ENCODE assay signal across 21 cellular contexts in genomic region chr9:86925686-86926085, GRCh38. TPM values are rescaled to one million over a fixed set of nuclear protein-coding genes. Genes with fewer than 3 reads are reported as not detected.
DNase-seq lines count a peak whose midpoint lies in the region; TF ChIP-seq lines count a peak whose summit lies in the region.
"Had no signal": no experiment of that assay in that cellular context is flagged by ENCODE, and none has a peak within 500 bp of the region (broad histone marks: within the 10 kb centered on the region; RNA-seq: fewer than 3 reads in every experiment).

No MANE protein-coding gene starts in this region.

- DNase-seq in AG08396 (ENCODE audit: low spot score) (peak; percentile 8), HS-27A (ENCODE audit: low read depth) (peak; percentile 51), dedifferentiated amniotic fluid mesenchymal stem cell (ENCODE audit: extremely low spot score) (peak; percentile 85), mesothelial cell of epicardium (ENCODE audit: low spot score in 2 of 2, unreplicated experiment in 2 of 2) (no peak), mammary epithelial cell (no peak), NCI-H1092 (lab: John Stamatoyannopoulos, UW) (no peak), Karpas-422 (no peak)
- no peak for DNase-seq in activated CD4-positive, CD25-positive, alpha-beta regulatory T cell treated with anti-CD3 and anti-CD28 coated beads, Interleukin-2, amount 50 U/mL, for 72 hours
- DNase-seq: ACHN; activated CD4-positive, alpha-beta T cell treated with anti-CD3 and anti-CD28 coated beads, Interleukin-2, amount 50 U/mL, for 4 hours; effector CD8-positive, alpha-beta T cell; naive thymus-derived CD8-positive, alpha-beta T cell; NCI-H1417; NCI-H748 treated with DMSO at 0.1 percent for 48 hours; posterior cingulate gyrus; Right ventricle myocardium superior; stimulated activated CD4-positive, alpha-beta T cell treated with anti-CD3 and anti-CD28 coated beads, Interleukin-4, amount 100 ng/mL, for 24 hours; upper lobe of right lung had no signal

- peaks cover 3% of the 10 kb centered on the region for H3K36me3 Mint-ChIP-seq in mesothelial cell of epicardium
- H3K36me3 Mint-ChIP-seq: naive thymus-derived CD8-positive, alpha-beta T cell had no signal

- BruUV-seq in mammary epithelial cell (replicated peaks; lab: Mats Ljungman, UMichigan) = no TSS peak

- H3K9ac ChIP-seq in mammary epithelial cell (ENCODE audit: insufficient read depth, low read length) (no peak overlapping the region), Karpas-422 (ENCODE audit: low read length) (no peak overlapping the region)

- H4K20me1 ChIP-seq in mammary epithelial cell (ENCODE audit: insufficient read depth, low read length) (no peaks in the 10 kb centered on the region), Karpas-422 (ENCODE audit: insufficient read depth, low read depth, low read length) (no peaks in the 10 kb centered on the region)

- no peaks in the 10 kb centered on the region for H3K27me3 Mint-ChIP-seq in mesothelial cell of epicardium (ENCODE audit: low read depth)

- peak overlapping the region; percentile 26 for H3K27ac Mint-ChIP-seq in mesothelial cell of epicardium
- H3K27ac Mint-ChIP-seq: naive thymus-derived CD8-positive, alpha-beta T cell had no signal

- H3K4me3 Mint-ChIP-seq in mesothelial cell of epicardium = no peak overlapping the region
- H3K4me3 Mint-ChIP-seq: naive thymus-derived CD8-positive, alpha-beta T cell had no signal

- peaks cover 25% of the 10 kb centered on the region for H3K4me1 Mint-ChIP-seq in mesothelial cell of epicardium
- H3K4me1 Mint-ChIP-seq: naive thymus-derived CD8-positive, alpha-beta T cell had no signal

- H3K9me2 ChIP-seq in Karpas-422 (replicated peaks; ENCODE audit: insufficient read depth, low read length) = no peaks in the 10 kb centered on the region

- 63% methylated on average over 1 of the region's 1 CpG for WGBS in mammary epithelial cell (ENCODE audit: low coverage, missing lambda C conversion rate)

- H3K4me3 ChIP-seq in mammary epithelial cell (replicated peaks in 1 of 3; ENCODE audit: insufficient read depth in 1 of 3, low read depth in 2 of 3, low read length in 3 of 3) = no peak overlapping the region
- no peak overlapping the region for H3K4me3 ChIP-seq in Karpas-422 (ENCODE audit: low read length)
- H3K4me3 ChIP-seq: lung, upper lobe of right lung had no signal

- H3K27ac ChIP-seq in mammary epithelial cell (ENCODE audit: insufficient read depth, low read depth, low read length) (no peak overlapping the region), Karpas-422 (ENCODE audit: low read length) (no peak overlapping the region)
- H3K27ac ChIP-seq: upper lobe of right lung had no signal

- dilution Hi-C loops in mammary epithelial cell (cut with HindIII; ENCODE audit: low sequenced_read_pairs) = no loop called here

- H3K9me3 Mint-ChIP-seq in mesothelial cell of epicardium = peaks cover 26% of the 10 kb centered on the region

- H3K4me1 ChIP-seq in mammary epithelial cell (ENCODE audit: insufficient read depth, low read length) (no peaks in the 10 kb centered on the region), Karpas-422 (ENCODE audit: low read length) (no peaks in the 10 kb centered on the region)
- H3K4me1 ChIP-seq: upper lobe of right lung had no signal

- H2AFZ ChIP-seq in mammary epithelial cell (ENCODE audit: low read depth, low read length) (no peak overlapping the region), Karpas-422 (ENCODE audit: low read length) (no peak overlapping the region)

- in situ Hi-C loops in mammary epithelial cell (cut with MboI; ENCODE audit: low sequenced_read_pairs in 2 of 2) = loop anchor here (25.0 kb wide), 2 partner anchors 288 to 737 kb away; no protein-coding TSS in a partner anchor

- H3K36me3 ChIP-seq in mammary epithelial cell (ENCODE audit: insufficient read depth, low read length) (no peaks in the 10 kb centered on the region), Karpas-422 (ENCODE audit: insufficient read depth, low read length) (no peaks in the 10 kb centered on the region)
- H3K36me3 ChIP-seq: upper lobe of right lung had no signal

- no peaks in the 10 kb centered on the region for H3K79me2 ChIP-seq in mammary epithelial cell (ENCODE audit: insufficient read depth, low read length)
- no peaks in the 10 kb centered on the region for H3K79me2 ChIP-seq in Karpas-422 (ENCODE audit: low read length)

- no peak for TF ChIP-seq CTCF in mesothelial cell of epicardium (IDR thresholded peaks at IDR 0.05; ENCODE audit: unreplicated experiment)
- no peak for TF ChIP-seq CTCF in mammary epithelial cell (conservative IDR thresholded peaks at IDR 0.05 in 1 of 2, IDR thresholded peaks at IDR 0.05 in 1 of 2; ENCODE audit: extremely low read depth in 1 of 2, insufficient read depth in 1 of 2, low read depth in 1 of 2, low read length in 2 of 2)

- intact Hi-C loops in mammary epithelial cell (cut with micrococcal nuclease) = no loop called here

- H3K9me3 ChIP-seq in mammary epithelial cell (replicated peaks; ENCODE audit: insufficient read depth, low read length) (peaks cover 3% of the 10 kb centered on the region), Karpas-422 (ENCODE audit: low read length) (no peaks in the 10 kb centered on the region)
- H3K9me3 ChIP-seq: upper lobe of right lung had no signal

- H3K27me3 ChIP-seq in mammary epithelial cell (ENCODE audit: insufficient read depth, low read length) (no peaks in the 10 kb centered on the region), Karpas-422 (ENCODE audit: low read length) (no peaks in the 10 kb centered on the region)

- CTCF ChIA-PET in mammary epithelial cell (lab: Charles Lee; ENCODE audit: low non-redundant PET) = no interaction called here

- no peak overlapping the region for H3K4me2 ChIP-seq in mammary epithelial cell (ENCODE audit: insufficient read depth, low read depth, low read length)
- no peak overlapping the region for H3K4me2 ChIP-seq in Karpas-422 (ENCODE audit: low read depth, low read length, poor library complexity, severe bottlenecking)

RNA-seq across cellular contexts. Expression of gene GAS1, which starts 21.6 kb away (rescaled TPM):
- 47.8 to 50.6 TPM (median 49.1 TPM) in 3 replicates for total RNA-seq in mesothelial cell of epicardium
- 10 to 100 TPM in 1 of 2 donors, 1 to 10 TPM in 1; 2.8 to 15.7 TPM for total RNA-seq in mammary epithelial cell
- polyA plus RNA-seq in mammary epithelial cell = 1.4 TPM
- 1.7 TPM for polyA minus RNA-seq in mammary epithelial cell
- total RNA-seq in Karpas-422 (2014; rRNA removed; shearing (Covaris generic); ENCODE audit: low replicate concordance) = 0.15 and 1.2 TPM in 2 replicates
- total RNA-seq: OCI-LY7; T-helper 1 cell treated with Interleukin-12 subunit alpha and Interleukin-12 subunit beta and Interleukin-4 antibody, amounts not matched to agents 30 ng/mL and 1 ng/mL, for 36 hours had no signal

Comparison
In these comparisons a context has a peak if more than half of its experiments do, and no peak if none do; other contexts are left out.
1. DNase-seq: peak in AG08396 (single experiment), HS-27A (single experiment) and dedifferentiated amniotic fluid mesenchymal stem cell (single experiment); none in mesothelial cell of epicardium (0 of 2), mammary epithelial cell (single experiment), activated CD4-positive, CD25-positive, alpha-beta regulatory T cell treated with anti-CD3 and anti-CD28 coated beads, Interleukin-2, amount 50 U/mL, for 72 hours (single experiment), NCI-H1092 (single experiment) and Karpas-422 (single experiment).